ENCODE assay signal across 9 cellular contexts in genomic region chr5:154478224-154478565, GRCh38. TPM values are rescaled to one million over a fixed set of nuclear protein-coding genes. Genes with fewer than 3 reads are reported as not detected.
DNase-seq lines count a peak whose midpoint lies in the region; ATAC-seq, FAIRE-seq and TF ChIP-seq lines count a peak whose summit lies in the region.
"Had no signal": no experiment of that assay in that cellular context is flagged by ENCODE, and none has a peak within 500 bp of the region (broad histone marks: within the 10 kb centered on the region; RNA-seq: fewer than 3 reads in every experiment).

Gene HAND1 (minus strand): TSS chr5:154478227. CDS start chr5:154478008, 219 bp downstream.

- H3K27ac ChIP-seq in fibroblast of lung (ENCODE audit: insufficient read depth, low read length): no peak within 1 kb of the TSS
- H3K27ac ChIP-seq in pancreas: no peak within 1 kb of the TSS

- no peaks in the 10 kb centered on the region for H3K9me3 ChIP-seq in HAP-1
- no peaks in the 10 kb centered on the region for H3K9me3 ChIP-seq in fibroblast of lung (ENCODE audit: control insufficient read depth, insufficient read depth, low read depth, low read length)
- no peaks in the 10 kb centered on the region for H3K9me3 ChIP-seq in pancreas

- no peaks in the 10 kb centered on the region for H3K36me3 ChIP-seq in HAP-1 (replicated peaks)
- no peaks in the 10 kb centered on the region for H3K36me3 ChIP-seq in fibroblast of lung (ENCODE audit: control insufficient read depth, insufficient read depth, low read length)
- H3K36me3 ChIP-seq in pancreas: no peaks in the 10 kb centered on the region

- no peaks in the 10 kb centered on the region for H3K79me2 ChIP-seq in fibroblast of lung (ENCODE audit: control insufficient read depth, insufficient read depth, low read length)

- in situ Hi-C loops in HAP-1 (cut with MboI; ENCODE audit: low sequenced_read_pairs): no loop called here

- intact Hi-C loops in pancreas (cut with DNase I): loop anchor here in 1 of 3 donors (10.0 kb wide), 1 partner anchor 147 kb away; no protein-coding TSS in a partner anchor

- FAIRE-seq in pancreas (lab: Jason Lieb, UNC): no peak

- 2 to 3% methylated on average over 19 to 20 of the region's 20 CpGs for WGBS in pancreas, 2 donors

- peak; percentile 81 to 93 (median 86) for ATAC-seq in pancreas

- no peak within 1 kb of the TSS for H2AFZ ChIP-seq in fibroblast of lung (ENCODE audit: low read length)

- TF ChIP-seq CTCF in fibroblast of lung (conservative IDR thresholded peaks at IDR 0.05 in 1 of 2, IDR thresholded peaks at IDR 0.05 in 1 of 2; ENCODE audit: low read depth in 1 of 2, low read length in 2 of 2): no peak
- TF ChIP-seq CTCF in pancreas (IDR thresholded peaks at IDR 0.05): no peak

- H4K20me1 ChIP-seq in fibroblast of lung (ENCODE audit: control insufficient read depth, extremely low read depth, insufficient read depth, low read length): no peaks in the 10 kb centered on the region

- H3K9ac ChIP-seq in fibroblast of lung (ENCODE audit: insufficient read depth, low read length): no peak within 1 kb of the TSS

- H3K4me1 ChIP-seq in HAP-1 (no peaks in the 10 kb centered on the region; the same call in 1 of the 2 replicates), fibroblast of lung (ENCODE audit: control insufficient read depth, extremely low read depth, insufficient read depth, low read length) (no peaks in the 10 kb centered on the region), pancreas (peaks cover 0 to 11% (median 3%) of the 10 kb centered on the region in 3 donors)

- H3K4me3 ChIP-seq in HAP-1: peak within 1 kb of the TSS; percentile 23
- no peak within 1 kb of the TSS for H3K4me3 ChIP-seq in fibroblast of lung (replicated peaks in 1 of 4; ENCODE audit: control extremely low read depth in 1 of 4, insufficient read depth in 1 of 4, low read depth in 3 of 4, low read length in 4 of 4)
- H3K4me3 ChIP-seq in pancreas: peak within 1 kb of the TSS; percentile 6 to 43 (median 23)

- peak within 1 kb of the TSS; percentile 33 for H3K4me2 ChIP-seq in fibroblast of lung (ENCODE audit: extremely low read depth, insufficient read depth, low read length)

- DNase-seq in HAP-1 (ENCODE audit: low spot score in 2 of 2): peak; percentile 35 to 86
- DNase-seq in NCI-H82 treated with DMSO at 0.1 percent for 48 hours (lab: John Stamatoyannopoulos, UW; ENCODE audit: unreplicated experiment): peak; percentile 71
- DNase-seq in fibroblast of lung (ENCODE audit: low read depth in 2 of 2): no peak
- DNase-seq in pancreas: peak; percentile 52 to 78 (median 66)
- DNase-seq in stimulated activated CD4-positive, alpha-beta T cell treated with anti-CD3 and anti-CD28 coated beads, Interleukin-15, amount 100 ng/mL, for 24 hours: no peak
- DNase-seq in activated CD4-positive, alpha-beta T cell treated with anti-CD3 and anti-CD28 coated beads, Interleukin-2, amount 50 U/mL, for 48 hours: no peak
- no peak for DNase-seq in A172 (ENCODE audit: low spot score)
- no peak for DNase-seq in kidney glomerular epithelial cell (lab: John Stamatoyannopoulos, UW)

- H3K27me3 ChIP-seq in HAP-1 (ENCODE audit: low read depth) (peaks cover 100% of the 10 kb centered on the region), fibroblast of lung (ENCODE audit: control insufficient read depth, insufficient read depth, low read length) (peaks cover 97% of the 10 kb centered on the region), pancreas (peaks cover 13 to 73% (median 35%) of the 10 kb centered on the region in 4 donors)

RNA-seq across cellular contexts. Expression of gene HAND1, which starts in this region (rescaled TPM):
- total RNA-seq in fibroblast of lung: not detected in 2 replicates
- not detected in 2 replicates for polyA plus RNA-seq in fibroblast of lung
- polyA plus RNA-seq in fibroblast of lung (2012): not detected in 2 replicates
- not detected in 2 replicates for polyA minus RNA-seq in fibroblast of lung (ENCODE audit: low replicate concordance)
- under 1 TPM in 2 of 6 donors, not detected in 4; 0.08 to 0.09 TPM for total RNA-seq in pancreas
- polyA plus RNA-seq in pancreas: not detected
- total RNA-seq in A172 (2014; rRNA removed; shearing (Covaris generic)): not detected in 2 replicates
- total RNA-seq: liver had no signal
- polyA plus RNA-seq: liver had no signal

Comparison
In these comparisons a context has a peak if more than half of its experiments do, and no peak if none do; other contexts are left out.
1. Peak in DNase-seq, ATAC-seq and H3K4me3 ChIP-seq in pancreas; RNA of the gene not detected or under 1 TPM.
2. DNase-seq: peak in HAP-1 (2 of 2) and NCI-H82 treated with DMSO at 0.1 percent for 48 hours (single experiment); none in fibroblast of lung (0 of 2), stimulated activated CD4-positive, alpha-beta T cell treated with anti-CD3 and anti-CD28 coated beads, Interleukin-15, amount 100 ng/mL, for 24 hours (single experiment), activated CD4-positive, alpha-beta T cell treated with anti-CD3 and anti-CD28 coated beads, Interleukin-2, amount 50 U/mL, for 48 hours (0 of 2), A172 (single experiment) and kidney glomerular epithelial cell (single experiment).